ENCODE assay signal across 8 cellular contexts in genomic region chr11:518463-519202, GRCh38.
DNase-seq lines count a peak whose midpoint lies in the region; ATAC-seq and TF ChIP-seq lines count a peak whose summit lies in the region.

No MANE protein-coding gene starts in this region.

- peaks cover 11% of the 10 kb centered on the region for H3K27me3 Mint-ChIP-seq in nephron progenitor cell (ENCODE audit: low read depth, poor library complexity)
- no peaks in the 10 kb centered on the region for H3K27me3 Mint-ChIP-seq in stimulated activated naive CD8-positive, alpha-beta T cell treated with anti-CD3 and anti-CD28 coated beads, Interleukin-15, Interleukin-2, amounts not matched to agents 100 ng/mL and 50 ng/mL, for 24 hours

- peaks cover 54% of the 10 kb centered on the region for H3K9me3 Mint-ChIP-seq in nephron progenitor cell
- no peaks in the 10 kb centered on the region for H3K9me3 Mint-ChIP-seq in stimulated activated naive CD8-positive, alpha-beta T cell treated with anti-CD3 and anti-CD28 coated beads, Interleukin-15, Interleukin-2, amounts not matched to agents 100 ng/mL and 50 ng/mL, for 24 hours

- DNase-seq in DMS153 (lab: John Stamatoyannopoulos, UW) (peak; percentile 51), NAMALWA (ENCODE audit: low spot score) (peak; percentile 88), fibroblast of gingiva (ENCODE audit: low read depth) (peak; percentile 94), nephron progenitor cell (peak; percentile 82), NCI-H345 treated with DMSO at 0.1 percent for 48 hours (lab: John Stamatoyannopoulos, UW; ENCODE audit: unreplicated experiment) (no peak)
- peak; percentile 99 for DNase-seq in activated CD8-positive, alpha-beta memory T cell treated with anti-CD3 and anti-CD28 coated beads, Interleukin-2, amount 50 U/mL, for 48 hours

- H3K36me3 Mint-ChIP-seq in nephron progenitor cell (ENCODE audit: low read depth), result peaks cover 47% of the 10 kb centered on the region
- H3K36me3 Mint-ChIP-seq in stimulated activated naive CD8-positive, alpha-beta T cell treated with anti-CD3 and anti-CD28 coated beads, Interleukin-15, Interleukin-2, amounts not matched to agents 100 ng/mL and 50 ng/mL, for 24 hours (ENCODE audit: low read depth), result peaks cover 22% of the 10 kb centered on the region

- no peaks in the 10 kb centered on the region for H3K4me1 Mint-ChIP-seq in nephron progenitor cell
- peaks cover 4% of the 10 kb centered on the region for H3K4me1 Mint-ChIP-seq in stimulated activated naive CD8-positive, alpha-beta T cell treated with anti-CD3 and anti-CD28 coated beads, Interleukin-15, Interleukin-2, amounts not matched to agents 100 ng/mL and 50 ng/mL, for 24 hours (ENCODE audit: low read depth)

- H3K27ac Mint-ChIP-seq in nephron progenitor cell, result no peak overlapping the region
- H3K27ac Mint-ChIP-seq in stimulated activated naive CD8-positive, alpha-beta T cell treated with anti-CD3 and anti-CD28 coated beads, Interleukin-15, Interleukin-2, amounts not matched to agents 100 ng/mL and 50 ng/mL, for 24 hours, result peak overlapping the region; percentile 75

- ATAC-seq in GM21576 (IDR thresholded peaks at IDR 0.05; ENCODE audit: unreplicated experiment), result peak; percentile 80

- peak; percentile 87 for TF ChIP-seq CTCF in nephron progenitor cell (IDR thresholded peaks at IDR 0.05)

- no peak overlapping the region for H3K4me3 Mint-ChIP-seq in nephron progenitor cell
- peak overlapping the region; percentile 73 for H3K4me3 Mint-ChIP-seq in stimulated activated naive CD8-positive, alpha-beta T cell treated with anti-CD3 and anti-CD28 coated beads, Interleukin-15, Interleukin-2, amounts not matched to agents 100 ng/mL and 50 ng/mL, for 24 hours
